Comparison of ENCODE assay signal across 1 cellular context in genomic region chr11:88357323-88358039, GRCh38.
TF ChIP-seq lines count a peak whose summit lies in the region.

No MANE protein-coding gene starts in this region.

TF ChIP-seq in K562, 482 proteins besides CTCF, POLR2A, EP300 and RAD21 (continued from another document and continues in another):
- TF ChIP-seq, protein P1, sequence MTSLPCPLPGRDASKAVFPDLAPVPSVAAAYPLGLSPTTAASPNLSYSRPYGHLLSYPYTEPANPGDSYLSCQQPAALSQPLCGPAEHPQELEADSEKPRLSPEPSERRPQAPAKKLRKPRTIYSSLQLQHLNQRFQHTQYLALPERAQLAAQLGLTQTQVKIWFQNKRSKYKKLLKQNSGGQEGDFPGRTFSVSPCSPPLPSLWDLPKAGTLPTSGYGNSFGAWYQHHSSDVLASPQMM (CRISPR knock-in tag; IDR thresholded peaks at IDR 0.05): no peak
- TF ChIP-seq CBX1 (IDR thresholded peaks at IDR 0.05; ENCODE audit: low read depth) (no peak), ZNF444 (CRISPR knock-in tag; IDR thresholded peaks at IDR 0.05) (no peak), CTCFL (IDR thresholded peaks at IDR 0.05; ENCODE audit: borderline replicate concordance, insufficient read depth, low read depth, low read length, poor library complexity, severe bottlenecking) (no peak), POLR3A (IDR thresholded peaks at IDR 0.05; ENCODE audit: borderline replicate concordance, extremely low read depth, insufficient read depth, insufficient read length) (no peak), NR4A1 (CRISPR knock-in tag; IDR thresholded peaks at IDR 0.05) (no peak), NR4A1 (tag; IDR thresholded peaks at IDR 0.05) (no peak), KLF13 (tag; IDR thresholded peaks at IDR 0.05; ENCODE audit: borderline replicate concordance, low read depth) (no peak), GTF2E2 (tag; IDR thresholded peaks at IDR 0.05) (no peak), BRD4 (IDR thresholded peaks at IDR 0.05) (no peak), TAF15 (IDR thresholded peaks at IDR 0.05; ENCODE audit: low read depth, low read length) (no peak), ZNF586 (CRISPR knock-in tag; conservative IDR thresholded peaks at IDR 0.05) (no peak), L3MBTL2 (IDR thresholded peaks at IDR 0.05) (no peak; the same call in none of the 2 replicates), NFE2L1 (tag; IDR thresholded peaks at IDR 0.05; ENCODE audit: borderline replicate concordance, low read depth) (peak; percentile 92), TOE1 (IDR thresholded peaks at IDR 0.05; ENCODE audit: borderline replicate concordance) (no peak), TOE1 (CRISPR knock-in tag; IDR thresholded peaks at IDR 0.05; ENCODE audit: borderline replicate concordance, low read depth) (no peak), CREB3 (tag; conservative IDR thresholded peaks at IDR 0.05; ENCODE audit: low read depth) (no peak), ZNF12 (CRISPR knock-in tag; IDR thresholded peaks at IDR 0.05) (no peak), ZNF644 (tag; IDR thresholded peaks at IDR 0.05; ENCODE audit: low read depth) (no peak), CTBP1 (IDR thresholded peaks at IDR 0.05; ENCODE audit: borderline replicate concordance) (peak; percentile 13; the same call in 1 of the 2 replicates), IRF1 (CRISPR knock-in tag; IDR thresholded peaks at IDR 0.05; ENCODE audit: borderline replicate concordance) (no peak), MTA1 (IDR thresholded peaks at IDR 0.05; ENCODE audit: borderline replicate concordance) (no peak), NBN (IDR thresholded peaks at IDR 0.05; ENCODE audit: low read depth) (peak; percentile 70; the same call in 1 of the 2 replicates), ZNF384 (IDR thresholded peaks at IDR 0.05; ENCODE audit: low read depth, low read length) (no peak), MGA (IDR thresholded peaks at IDR 0.05) (no peak), MIER1 (IDR thresholded peaks at IDR 0.05; ENCODE audit: low read depth) (no peak), HMGXB4 (CRISPR knock-in tag; IDR thresholded peaks at IDR 0.05) (no peak), CREBBP (IDR thresholded peaks at IDR 0.05; ENCODE audit: low read depth, low read length) (no peak), POLR2AphosphoS2 (IDR thresholded peaks at IDR 0.05; ENCODE audit: low read length) (no peak), FOXA3 (CRISPR knock-in tag; conservative IDR thresholded peaks at IDR 0.05 in 1 of 2, IDR thresholded peaks at IDR 0.05 in 1 of 2) (no peak), POLR3G (IDR thresholded peaks at IDR 0.05; ENCODE audit: extremely low read depth, insufficient read length, insufficient replicate concordance) (no peak)
- TF ChIP-seq, protein P2, sequence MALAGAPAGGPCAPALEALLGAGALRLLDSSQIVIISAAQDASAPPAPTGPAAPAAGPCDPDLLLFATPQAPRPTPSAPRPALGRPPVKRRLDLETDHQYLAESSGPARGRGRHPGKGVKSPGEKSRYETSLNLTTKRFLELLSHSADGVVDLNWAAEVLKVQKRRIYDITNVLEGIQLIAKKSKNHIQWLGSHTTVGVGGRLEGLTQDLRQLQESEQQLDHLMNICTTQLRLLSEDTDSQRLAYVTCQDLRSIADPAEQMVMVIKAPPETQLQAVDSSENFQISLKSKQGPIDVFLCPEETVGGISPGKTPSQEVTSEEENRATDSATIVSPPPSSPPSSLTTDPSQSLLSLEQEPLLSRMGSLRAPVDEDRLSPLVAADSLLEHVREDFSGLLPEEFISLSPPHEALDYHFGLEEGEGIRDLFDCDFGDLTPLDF (CRISPR knock-in tag; IDR thresholded peaks at IDR 0.05): no peak
- TF ChIP-seq, protein P3, sequence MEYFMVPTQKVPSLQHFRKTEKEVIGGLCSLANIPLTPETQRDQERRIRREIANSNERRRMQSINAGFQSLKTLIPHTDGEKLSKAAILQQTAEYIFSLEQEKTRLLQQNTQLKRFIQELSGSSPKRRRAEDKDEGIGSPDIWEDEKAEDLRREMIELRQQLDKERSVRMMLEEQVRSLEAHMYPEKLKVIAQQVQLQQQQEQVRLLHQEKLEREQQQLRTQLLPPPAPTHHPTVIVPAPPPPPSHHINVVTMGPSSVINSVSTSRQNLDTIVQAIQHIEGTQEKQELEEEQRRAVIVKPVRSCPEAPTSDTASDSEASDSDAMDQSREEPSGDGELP (CRISPR knock-in tag; IDR thresholded peaks at IDR 0.05; ENCODE audit: borderline replicate concordance): no peak
- TF ChIP-seq, protein P4, sequence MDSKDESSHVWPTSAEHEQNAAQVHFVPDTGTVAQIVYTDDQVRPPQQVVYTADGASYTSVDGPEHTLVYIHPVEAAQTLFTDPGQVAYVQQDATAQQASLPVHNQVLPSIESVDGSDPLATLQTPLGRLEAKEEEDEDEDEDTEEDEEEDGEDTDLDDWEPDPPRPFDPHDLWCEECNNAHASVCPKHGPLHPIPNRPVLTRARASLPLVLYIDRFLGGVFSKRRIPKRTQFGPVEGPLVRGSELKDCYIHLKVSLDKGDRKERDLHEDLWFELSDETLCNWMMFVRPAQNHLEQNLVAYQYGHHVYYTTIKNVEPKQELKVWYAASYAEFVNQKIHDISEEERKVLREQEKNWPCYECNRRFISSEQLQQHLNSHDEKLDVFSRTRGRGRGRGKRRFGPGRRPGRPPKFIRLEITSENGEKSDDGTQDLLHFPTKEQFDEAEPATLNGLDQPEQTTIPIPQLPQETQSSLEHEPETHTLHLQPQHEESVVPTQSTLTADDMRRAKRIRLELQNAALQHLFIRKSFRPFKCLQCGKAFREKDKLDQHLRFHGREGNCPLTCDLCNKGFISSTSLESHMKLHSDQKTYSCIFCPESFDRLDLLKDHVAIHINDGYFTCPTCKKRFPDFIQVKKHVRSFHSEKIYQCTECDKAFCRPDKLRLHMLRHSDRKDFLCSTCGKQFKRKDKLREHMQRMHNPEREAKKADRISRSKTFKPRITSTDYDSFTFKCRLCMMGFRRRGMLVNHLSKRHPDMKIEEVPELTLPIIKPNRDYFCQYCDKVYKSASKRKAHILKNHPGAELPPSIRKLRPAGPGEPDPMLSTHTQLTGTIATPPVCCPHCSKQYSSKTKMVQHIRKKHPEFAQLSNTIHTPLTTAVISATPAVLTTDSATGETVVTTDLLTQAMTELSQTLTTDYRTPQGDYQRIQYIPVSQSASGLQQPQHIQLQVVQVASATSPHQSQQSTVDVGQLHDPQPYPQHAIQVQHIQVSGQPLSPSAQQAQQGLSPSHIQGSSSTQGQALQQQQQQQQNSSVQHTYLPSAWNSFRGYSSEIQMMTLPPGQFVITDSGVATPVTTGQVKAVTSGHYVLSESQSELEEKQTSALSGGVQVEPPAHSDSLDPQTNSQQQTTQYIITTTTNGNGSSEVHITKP (IDR thresholded peaks at IDR 0.05; ENCODE audit: partially characterized antibody): no peak
